In genomic region chr19:51097166-51097736, GRCh38 we compare ENCODE assay signal across 8 cellular contexts. TPM values are rescaled to one million over a fixed set of nuclear protein-coding genes. Genes with fewer than 3 reads are reported as not detected.
DNase-seq lines count a peak whose midpoint lies in the region; ATAC-seq and TF ChIP-seq lines count a peak whose summit lies in the region.

No MANE protein-coding gene starts in this region.

- peaks cover under 1 to 30% of the 10 kb centered on the region in 2 experiments; a peak in 3 of 4 replicates for H3K79me1 ChIP-seq in IMR-90 (ENCODE audit: low read depth in 1 of 2, low read length in 2 of 2)

- H3K36me3 ChIP-seq in IMR-90 (ENCODE audit: control insufficient read depth, insufficient read depth, low read length) (peaks cover 13% of the 10 kb centered on the region), SU-DHL-6 (ENCODE audit: low read length) (no peaks in the 10 kb centered on the region), heart right ventricle (peaks cover 0 to 32% (median 0%) of the 10 kb centered on the region in 9 donors), sigmoid colon (peaks cover 0 to 6% (median 3%) of the 10 kb centered on the region in 4 donors)

- H3K23ac ChIP-seq in IMR-90 (ENCODE audit: low read depth, low read length) = no peak overlapping the region

- intact Hi-C loops in IMR-90 (cut with micrococcal nuclease) (loop anchor here (5.0 kb wide), 1 partner anchor 165 kb away; no protein-coding TSS in a partner anchor), heart right ventricle (cut with DNase I) (loop anchor here in 9 of 10 donors (1.0 to 10.0 kb wide), 8 partner anchors 70 to 172 kb away; partner anchors contain the start of gene KLK11 (in 1 of the 9)), sigmoid colon (cut with DNase I) (loop anchor here (1.0 kb wide), 1 partner anchor 76 kb away; no protein-coding TSS in a partner anchor)

- peaks cover 23% of the 10 kb centered on the region for H4K20me1 ChIP-seq in IMR-90 (ENCODE audit: insufficient read depth, low read length)
- peaks cover 2% of the 10 kb centered on the region; the same call in 1 of the 2 replicates for H4K20me1 ChIP-seq in SU-DHL-6 (ENCODE audit: low read depth, low read length)

- no peaks in the 10 kb centered on the region for H3K27me3 ChIP-seq in IMR-90 (ENCODE audit: control insufficient read depth, insufficient read depth, low read length)
- no peaks in the 10 kb centered on the region for H3K27me3 ChIP-seq in SU-DHL-6 (ENCODE audit: low read length)
- H3K27me3 ChIP-seq in heart right ventricle = no peaks in the 10 kb centered on the region
- no peaks in the 10 kb centered on the region for H3K27me3 ChIP-seq in sigmoid colon

- no peak overlapping the region for H4K5ac ChIP-seq in IMR-90 (ENCODE audit: low read depth, low read length)

- H3K9ac ChIP-seq in IMR-90 (ENCODE audit: low read depth, low read length) (no peak overlapping the region), SU-DHL-6 (ENCODE audit: low read length) (no peak overlapping the region)

- BruUV-seq in IMR-90 (replicated peaks; lab: Mats Ljungman, UMichigan) = no TSS peak

- no peak overlapping the region for H4K91ac ChIP-seq in IMR-90 (ENCODE audit: insufficient read depth, low read depth, low read length)

- H3F3A ChIP-seq in SU-DHL-6 (ENCODE audit: insufficient read depth) = no peaks in the 10 kb centered on the region

- no peak overlapping the region for H3K4me3 ChIP-seq in IMR-90 (ENCODE audit: insufficient read depth, low read depth, low read length)
- H3K4me3 ChIP-seq in SU-DHL-6 (ENCODE audit: insufficient read depth, low read length, poor library complexity, severe bottlenecking) = no peak overlapping the region
- H3K4me3 ChIP-seq in heart right ventricle = no peak overlapping the region
- no peak overlapping the region for H3K4me3 ChIP-seq in sigmoid colon

- peaks cover 3% of the 10 kb centered on the region; the same call in 1 of the 2 replicates for H3K4me1 ChIP-seq in IMR-90 (ENCODE audit: control insufficient read depth, insufficient read depth, low read length)
- peaks cover 0 to 30% (median 10%) of the 10 kb centered on the region in 9 donors for H3K4me1 ChIP-seq in heart right ventricle
- H3K4me1 ChIP-seq in sigmoid colon = peaks cover 0 to 29% (median 26%) of the 10 kb centered on the region in 4 donors

- dilution Hi-C loops in IMR-90 (cut with HindIII; ENCODE audit: low sequenced_read_pairs, unreplicated experiment) = no loop called here

- DNase-seq in Caki2 (ENCODE audit: low read depth) = peak; percentile 30
- DNase-seq in IMR-90 = peak; percentile 62
- DNase-seq in activated naive CD8-positive, alpha-beta T cell treated with anti-CD3 and anti-CD28 coated beads, Interleukin-2, amount 50 U/mL, for 16 hours (ENCODE audit: low read depth, low spot score) = peak; percentile 39
- peak; percentile 62 to 77 for DNase-seq in heart right ventricle
- DNase-seq in sigmoid colon = peak; percentile 74

- WGBS in IMR-90 (ENCODE audit: extremely low coverage in 2 of 2, insufficient read length in 1 of 2), 2 experiments = no CpG with 5 or more reads among the region's 8 CpGs
- WGBS in heart right ventricle, 2 donors = 13 to 16% methylated on average over 6 to 8 of the region's 8 CpGs
- WGBS in sigmoid colon, 2 donors = 8 to 11% methylated on average over 8 of the region's 8 CpGs

- H3K79me2 ChIP-seq in SU-DHL-6 (ENCODE audit: insufficient read depth, low read length) = no peaks in the 10 kb centered on the region

- ATAC-seq in IMR-90 (ENCODE audit: low read depth) (peak; percentile 54), heart right ventricle (peak in 7 of 8 donors; percentile 32 to 77 (median 63)), HG03045 (IDR thresholded peaks at IDR 0.05; ENCODE audit: unreplicated experiment) (no peak), GM21381 (IDR thresholded peaks at IDR 0.05; ENCODE audit: unreplicated experiment) (no peak)

- in situ Hi-C loops in Caki2 (cut with HindIII; ENCODE audit: low pct_unique_long_range_greater_than_20kb, low sequenced_read_pairs) = no loop called here
- in situ Hi-C loops in IMR-90 (cut with MboI; ENCODE audit: low sequenced_read_pairs) = no loop called here

- H3K4ac ChIP-seq in IMR-90 (ENCODE audit: low read depth, low read length) = no peak overlapping the region

- TF ChIP-seq CTCF in IMR-90 (conservative IDR thresholded peaks at IDR 0.05; ENCODE audit: low read depth, low read length) (peak; percentile 55), SU-DHL-6 (IDR thresholded peaks at IDR 0.05; ENCODE audit: insufficient read depth, low read length, poor library complexity, severe bottlenecking) (peak; percentile 52), heart right ventricle (IDR thresholded peaks at IDR 0.05) (peak; percentile 23 to 69 (median 61)), sigmoid colon (IDR thresholded peaks at IDR 0.05) (peak in 3 of 4 experiments; percentile 23 to 63 (median 43))

- POLR2A ChIA-PET in IMR-90 (lab: Charles Lee; ENCODE audit: unreplicated experiment) = no interaction called here

- no peak overlapping the region for H2BK120ac ChIP-seq in IMR-90 (ENCODE audit: low read depth, low read length)

- H3K9me2 ChIP-seq in SU-DHL-6 (replicated peaks; ENCODE audit: insufficient read depth, low read length) = no peaks in the 10 kb centered on the region

- H2AK9ac ChIP-seq in IMR-90 (replicated peaks; ENCODE audit: low read depth, low read length, poor library complexity) = peak overlapping the region; percentile 65

- peak overlapping the region; percentile 39 for H2AFZ ChIP-seq in IMR-90 (replicated peaks; ENCODE audit: low read length, poor library complexity)
- H2AFZ ChIP-seq in SU-DHL-6 (ENCODE audit: low read depth, low read length, severe bottlenecking) = no peak overlapping the region

- H3K56ac ChIP-seq in IMR-90 (ENCODE audit: extremely low read depth, insufficient read depth, low read length) = no peak overlapping the region

- no peak overlapping the region for H2BK15ac ChIP-seq in IMR-90 (ENCODE audit: low read depth, low read length)

- H3K9me1 ChIP-seq in IMR-90 (ENCODE audit: insufficient read depth, low read length) = no peaks in the 10 kb centered on the region; the same call in 1 of the 2 replicates

- H3K18ac ChIP-seq in IMR-90 (ENCODE audit: low read depth, low read length) = no peak overlapping the region

- TF ChIP-seq EP300 in sigmoid colon (IDR thresholded peaks at IDR 0.05) = no peak

- H3K9me3 ChIP-seq in IMR-90 (ENCODE audit: control insufficient read depth, insufficient read depth, low read length) = no peaks in the 10 kb centered on the region
- H3K9me3 ChIP-seq in SU-DHL-6 (ENCODE audit: insufficient read depth, low read length) = no peaks in the 10 kb centered on the region
- no peaks in the 10 kb centered on the region for H3K9me3 ChIP-seq in heart right ventricle
- H3K9me3 ChIP-seq in sigmoid colon = no peaks in the 10 kb centered on the region

- CTCF ChIA-PET in IMR-90 (lab: Yijun Ruan, JAX) = no interaction called here

- H2AK5ac ChIP-seq in IMR-90 (ENCODE audit: low read depth, low read length) = no peak overlapping the region

- TF ChIP-seq POLR2A in IMR-90 (IDR thresholded peaks at IDR 0.05; ENCODE audit: low read depth, low read length) (no peak), sigmoid colon (IDR thresholded peaks at IDR 0.05) (no peak)

- no peak overlapping the region for H2BK5ac ChIP-seq in IMR-90 (ENCODE audit: low read depth, low read length, poor library complexity, severe bottlenecking)

- H3K4me2 ChIP-seq in IMR-90 (ENCODE audit: low read depth, low read length) (no peak overlapping the region), SU-DHL-6 (ENCODE audit: low read depth, low read length, poor library complexity, severe bottlenecking) (no peak overlapping the region)

- H3K14ac ChIP-seq in IMR-90 (replicated peaks; ENCODE audit: low read depth, low read length) = no peak overlapping the region

- H3K27ac ChIP-seq in IMR-90 (ENCODE audit: insufficient read depth, low read length) (no peak overlapping the region), SU-DHL-6 (ENCODE audit: low read depth, low read length) (no peak overlapping the region), heart right ventricle (no peak overlapping the region), sigmoid colon (no peak overlapping the region)

- no peak overlapping the region for H4K8ac ChIP-seq in IMR-90 (ENCODE audit: low read depth in 2 of 2, low read length in 2 of 2)

- no peak overlapping the region for H2BK20ac ChIP-seq in IMR-90 (ENCODE audit: low read depth, low read length)

- peak; percentile 41 for TF ChIP-seq RAD21 in IMR-90 (IDR thresholded peaks at IDR 0.05; ENCODE audit: low read length)

RNA-seq across cellular contexts. Expression of gene CTU1, which starts 11.0 kb away (rescaled TPM):
- total RNA-seq in Caki2 (2014; rRNA removed; shearing (Covaris generic); ENCODE audit: low replicate concordance) = 20.7 and 22.1 TPM in 2 replicates
- total RNA-seq in IMR-90 (2012; rRNA removed) (2.0 and 2.2 TPM in 2 replicates), heart right ventricle (1 to 10 TPM; 2.0 to 5.6 (median 3.2) TPM), sigmoid colon (1 to 10 TPM; 5.7 to 9.0 (median 7.3) TPM)
- polyA plus RNA-seq in IMR-90 (2012; rRNA removed) (3.3 and 6.4 TPM in 2 replicates), heart right ventricle (1 to 10 TPM; 2.6 to 4.1 TPM), sigmoid colon (1 to 10 TPM in 1 of 3 donors, under 1 TPM in 2; 0.60 to 2.4 (median 0.92) TPM)
- 2.3 and 7.5 TPM in 2 replicates for polyA plus RNA-seq in IMR-90 (2012; cell fraction: cytosol; rRNA removed)
- 4.6 and 12.3 TPM in 2 replicates for polyA plus RNA-seq in IMR-90 (2012; cell fraction: nucleus; rRNA removed; ENCODE audit: low replicate concordance)

RNA-seq across cellular contexts. Expression of gene KLK14, which starts 14.6 kb away (rescaled TPM):
- total RNA-seq in Caki2 (2014; rRNA removed; shearing (Covaris generic); ENCODE audit: low replicate concordance) = not detected in 2 replicates
- not detected in 2 replicates for total RNA-seq in IMR-90 (2012; rRNA removed)
- not detected in 2 replicates for polyA plus RNA-seq in IMR-90 (2012; rRNA removed)
- polyA plus RNA-seq in IMR-90 (2012; cell fraction: cytosol; rRNA removed) = not detected in 2 replicates
- 0.28 and 0.66 TPM in 2 replicates for polyA plus RNA-seq in IMR-90 (2012; cell fraction: nucleus; rRNA removed; ENCODE audit: low replicate concordance)
- total RNA-seq in heart right ventricle = 1 to 10 TPM in 1 of 10 donors, under 1 TPM in 5, not detected in 4; 0.26 to 1.2 (median 0.58) TPM
- polyA plus RNA-seq in heart right ventricle = under 1 TPM; 0.20 to 0.44 TPM
- not detected for total RNA-seq in sigmoid colon
- under 1 TPM in 1 of 3 donors, not detected in 2; 0.51 TPM for polyA plus RNA-seq in sigmoid colon

RNA-seq across cellular contexts. Expression of gene SIGLEC9, which starts 27.5 kb away (rescaled TPM):
- 1.5 TPM in 1 of 2 replicates, not detected in the other for total RNA-seq in Caki2 (2014; rRNA removed; shearing (Covaris generic); ENCODE audit: low replicate concordance)
- total RNA-seq in IMR-90 (2012; rRNA removed) = not detected in 2 replicates
- polyA plus RNA-seq in IMR-90 (2012; rRNA removed) = 0.03 TPM in 1 of 2 replicates, not detected in the other
- not detected in 2 replicates for polyA plus RNA-seq in IMR-90 (2012; cell fraction: cytosol; rRNA removed)
- polyA plus RNA-seq in IMR-90 (2012; cell fraction: nucleus; rRNA removed; ENCODE audit: low replicate concordance) = not detected in 2 replicates
- total RNA-seq in heart right ventricle = 1 to 10 TPM in 6 of 10 donors, under 1 TPM in 3, not detected in 1; 0.41 to 7.0 (median 1.1) TPM
- polyA plus RNA-seq in heart right ventricle = 1 to 10 TPM; 1.0 to 1.8 TPM
- 1 to 10 TPM; 2.5 to 9.5 (median 7.0) TPM for total RNA-seq in sigmoid colon
- polyA plus RNA-seq in sigmoid colon = 1 to 10 TPM; 2.4 to 8.8 (median 2.9) TPM

RNA-seq across cellular contexts. Expression of gene KLK13, which starts 32.4 kb away (rescaled TPM):
- total RNA-seq in Caki2 (2014; rRNA removed; shearing (Covaris generic); ENCODE audit: low replicate concordance) = not detected in 2 replicates
- total RNA-seq in IMR-90 (2012; rRNA removed) (not detected in 2 replicates), heart right ventricle (under 1 TPM in 1 of 10 donors, not detected in 9; 0.32 TPM), sigmoid colon (not detected)
- polyA plus RNA-seq in IMR-90 (2012; rRNA removed) (0.16 TPM in 1 of 2 replicates, not detected in the other), heart right ventricle (1 to 10 TPM in 1 of 2 donors, not detected in 1; 1.3 TPM), sigmoid colon (under 1 TPM in 2 of 3 donors, not detected in 1; 0.58 to 0.60 TPM)
- not detected in 2 replicates for polyA plus RNA-seq in IMR-90 (2012; cell fraction: cytosol; rRNA removed)
- polyA plus RNA-seq in IMR-90 (2012; cell fraction: nucleus; rRNA removed; ENCODE audit: low replicate concordance) = not detected in 2 replicates

RNA-seq across cellular contexts. Expression of gene SIGLEC7, which starts 44.9 kb away (rescaled TPM):
- not detected in 2 replicates for total RNA-seq in Caki2 (2014; rRNA removed; shearing (Covaris generic); ENCODE audit: low replicate concordance)
- total RNA-seq in IMR-90 (2012; rRNA removed) = not detected in 2 replicates
- not detected in 2 replicates for polyA plus RNA-seq in IMR-90 (2012; rRNA removed)
- not detected in 2 replicates for polyA plus RNA-seq in IMR-90 (2012; cell fraction: cytosol; rRNA removed)
- polyA plus RNA-seq in IMR-90 (2012; cell fraction: nucleus; rRNA removed; ENCODE audit: low replicate concordance) = not detected in 2 replicates
- total RNA-seq in heart right ventricle = 1 to 10 TPM in 2 of 10 donors, under 1 TPM in 6, not detected in 2; 0.15 to 2.9 (median 0.56) TPM
- polyA plus RNA-seq in heart right ventricle = 1 to 10 TPM; 1.2 to 1.3 TPM
- 1 to 10 TPM; 1.1 to 3.0 (median 1.9) TPM for total RNA-seq in sigmoid colon
- 1 to 10 TPM; 1.8 to 8.3 (median 3.1) TPM for polyA plus RNA-seq in sigmoid colon

Comparison
In these comparisons a context has a peak if more than half of its experiments do, and no peak if none do; other contexts are left out.
1. ATAC-seq: peak in IMR-90 (single experiment) and heart right ventricle (7 of 8); none in HG03045 (single experiment) and GM21381 (single experiment).
2. Peak in every context shown above with its lines, with median percentiles within 50 percentile points of each other: DNase-seq and CTCF ChIP-seq.